1 cellular context compared by ENCODE assay signal in the genomic region with DNA sequence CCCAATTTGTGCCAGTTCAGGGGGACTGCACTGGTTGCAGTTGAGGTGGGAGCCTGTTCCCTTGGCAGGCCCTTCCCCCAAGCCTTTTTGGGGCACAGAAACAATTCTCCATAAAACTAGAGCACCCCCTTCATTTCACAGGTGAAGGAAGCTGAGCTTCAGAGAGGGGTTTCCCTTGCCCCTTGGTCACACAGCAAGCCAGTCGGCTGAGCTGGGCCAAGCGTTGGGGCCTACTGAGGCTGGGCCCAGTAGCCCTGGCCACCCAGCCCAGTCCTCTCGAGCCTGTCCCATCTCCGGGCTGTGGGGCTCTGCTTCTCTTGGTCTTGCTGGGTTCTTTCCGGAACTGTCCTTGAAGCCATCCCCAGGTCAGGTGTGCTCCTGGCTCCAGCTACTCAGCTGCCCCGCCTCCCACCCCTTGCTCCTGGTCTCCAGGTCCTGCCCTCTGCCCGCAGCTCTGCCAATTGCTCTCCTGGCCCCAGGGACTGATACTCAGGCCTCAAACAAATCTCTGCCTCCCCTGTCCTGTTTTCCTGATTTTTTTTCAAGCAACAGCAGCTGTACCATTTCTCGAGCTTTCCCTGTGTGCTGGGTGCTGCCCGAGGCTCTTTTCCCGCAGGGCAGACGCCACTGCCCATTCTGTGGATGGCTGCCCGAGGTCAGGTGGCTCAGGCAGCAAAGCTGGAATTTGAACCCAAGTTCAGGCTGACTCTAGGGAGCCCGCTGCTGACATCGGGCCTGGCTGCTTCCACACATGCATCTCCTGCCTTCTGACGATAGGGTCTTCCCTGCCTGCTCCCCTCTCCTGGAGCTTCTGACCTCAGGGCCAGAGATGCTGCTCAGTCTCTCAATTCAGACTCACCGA.
TF ChIP-seq lines count a peak whose summit lies in the region.

No MANE protein-coding gene starts in this region.

TF ChIP-seq in GM23338, 12 proteins besides CTCF, POLR2A, EP300 and RAD21 (continued from another document):
- TF ChIP-seq, protein P1, sequence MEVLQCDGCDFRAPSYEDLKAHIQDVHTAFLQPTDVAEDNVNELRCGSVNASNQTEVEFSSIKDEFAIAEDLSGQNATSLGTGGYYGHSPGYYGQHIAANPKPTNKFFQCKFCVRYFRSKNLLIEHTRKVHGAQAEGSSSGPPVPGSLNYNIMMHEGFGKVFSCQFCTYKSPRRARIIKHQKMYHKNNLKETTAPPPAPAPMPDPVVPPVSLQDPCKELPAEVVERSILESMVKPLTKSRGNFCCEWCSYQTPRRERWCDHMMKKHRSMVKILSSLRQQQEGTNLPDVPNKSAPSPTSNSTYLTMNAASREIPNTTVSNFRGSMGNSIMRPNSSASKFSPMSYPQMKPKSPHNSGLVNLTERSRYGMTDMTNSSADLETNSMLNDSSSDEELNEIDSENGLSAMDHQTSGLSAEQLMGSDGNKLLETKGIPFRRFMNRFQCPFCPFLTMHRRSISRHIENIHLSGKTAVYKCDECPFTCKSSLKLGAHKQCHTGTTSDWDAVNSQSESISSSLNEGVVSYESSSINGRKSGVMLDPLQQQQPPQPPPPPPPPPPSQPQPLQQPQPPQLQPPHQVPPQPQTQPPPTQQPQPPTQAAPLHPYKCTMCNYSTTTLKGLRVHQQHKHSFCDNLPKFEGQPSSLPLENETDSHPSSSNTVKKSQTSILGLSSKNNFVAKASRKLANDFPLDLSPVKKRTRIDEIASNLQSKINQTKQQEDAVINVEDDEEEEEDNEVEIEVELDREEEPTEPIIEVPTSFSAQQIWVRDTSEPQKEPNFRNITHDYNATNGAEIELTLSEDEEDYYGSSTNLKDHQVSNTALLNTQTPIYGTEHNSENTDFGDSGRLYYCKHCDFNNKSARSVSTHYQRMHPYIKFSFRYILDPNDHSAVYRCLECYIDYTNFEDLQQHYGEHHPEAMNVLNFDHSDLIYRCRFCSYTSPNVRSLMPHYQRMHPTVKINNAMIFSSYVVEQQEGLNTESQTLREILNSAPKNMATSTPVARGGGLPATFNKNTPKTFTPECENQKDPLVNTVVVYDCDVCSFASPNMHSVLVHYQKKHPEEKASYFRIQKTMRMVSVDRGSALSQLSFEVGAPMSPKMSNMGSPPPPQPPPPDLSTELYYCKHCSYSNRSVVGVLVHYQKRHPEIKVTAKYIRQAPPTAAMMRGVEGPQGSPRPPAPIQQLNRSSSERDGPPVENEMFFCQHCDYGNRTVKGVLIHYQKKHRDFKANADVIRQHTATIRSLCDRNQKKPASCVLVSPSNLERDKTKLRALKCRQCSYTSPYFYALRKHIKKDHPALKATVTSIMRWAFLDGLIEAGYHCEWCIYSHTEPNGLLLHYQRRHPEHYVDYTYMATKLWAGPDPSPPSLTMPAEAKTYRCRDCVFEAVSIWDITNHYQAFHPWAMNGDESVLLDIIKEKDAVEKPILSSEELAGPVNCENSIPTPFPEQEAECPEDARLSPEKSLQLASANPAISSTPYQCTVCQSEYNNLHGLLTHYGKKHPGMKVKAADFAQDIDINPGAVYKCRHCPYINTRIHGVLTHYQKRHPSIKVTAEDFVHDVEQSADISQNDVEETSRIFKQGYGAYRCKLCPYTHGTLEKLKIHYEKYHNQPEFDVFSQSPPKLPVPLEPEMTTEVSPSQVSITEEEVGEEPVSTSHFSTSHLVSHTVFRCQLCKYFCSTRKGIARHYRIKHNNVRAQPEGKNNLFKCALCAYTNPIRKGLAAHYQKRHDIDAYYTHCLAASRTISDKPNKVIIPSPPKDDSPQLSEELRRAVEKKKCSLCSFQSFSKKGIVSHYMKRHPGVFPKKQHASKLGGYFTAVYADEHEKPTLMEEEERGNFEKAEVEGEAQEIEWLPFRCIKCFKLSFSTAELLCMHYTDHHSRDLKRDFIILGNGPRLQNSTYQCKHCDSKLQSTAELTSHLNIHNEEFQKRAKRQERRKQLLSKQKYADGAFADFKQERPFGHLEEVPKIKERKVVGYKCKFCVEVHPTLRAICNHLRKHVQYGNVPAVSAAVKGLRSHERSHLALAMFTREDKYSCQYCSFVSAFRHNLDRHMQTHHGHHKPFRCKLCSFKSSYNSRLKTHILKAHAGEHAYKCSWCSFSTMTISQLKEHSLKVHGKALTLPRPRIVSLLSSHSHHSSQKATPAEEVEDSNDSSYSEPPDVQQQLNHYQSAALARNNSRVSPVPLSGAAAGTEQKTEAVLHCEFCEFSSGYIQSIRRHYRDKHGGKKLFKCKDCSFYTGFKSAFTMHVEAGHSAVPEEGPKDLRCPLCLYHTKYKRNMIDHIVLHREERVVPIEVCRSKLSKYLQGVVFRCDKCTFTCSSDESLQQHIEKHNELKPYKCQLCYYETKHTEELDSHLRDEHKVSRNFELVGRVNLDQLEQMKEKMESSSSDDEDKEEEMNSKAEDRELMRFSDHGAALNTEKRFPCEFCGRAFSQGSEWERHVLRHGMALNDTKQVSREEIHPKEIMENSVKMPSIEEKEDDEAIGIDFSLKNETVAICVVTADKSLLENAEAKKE (CRISPR knock-in tag; IDR thresholded peaks at IDR 0.05) = no peak
